In genomic region chr9:20040991-20041606, GRCh38 we compare ENCODE assay signal across 16 cellular contexts.
DNase-seq lines count a peak whose midpoint lies in the region; ATAC-seq and TF ChIP-seq lines count a peak whose summit lies in the region.
"Had no signal": no experiment of that assay in that cellular context is flagged by ENCODE, and none has a peak within 500 bp of the region (broad histone marks: within the 10 kb centered on the region; RNA-seq: fewer than 3 reads in every experiment).

No MANE protein-coding gene starts in this region.

- no peak overlapping the region for H3K27ac ChIP-seq in stomach smooth muscle (ENCODE audit: low read length)
- H3K27ac ChIP-seq: parathyroid adenoma had no signal

- CTCF ChIA-PET in activated CD8-positive, alpha-beta T cell treated with anti-CD3 and anti-CD28 coated beads, Interleukin-2, amount 10 ng/mL, durations not matched to agents 7 days and 5 days (lab: Charles Lee), result interaction anchor here (0.6 to 1.6 kb wide), 3 partner anchors 8 to 94 kb away, joined by 3 read pairs; no protein-coding TSS in a partner anchor
- CTCF ChIA-PET in activated CD8-positive, alpha-beta T cell treated with anti-CD3 and anti-CD28 coated beads for 36 hours (lab: Charles Lee), result interaction anchor here (1.2 kb wide), 1 partner anchor 94 kb away, joined by 3 read pairs; no protein-coding TSS in a partner anchor

- peaks cover 46% of the 10 kb centered on the region for H3K4me1 Mint-ChIP-seq in activated CD8-positive, alpha-beta T cell treated with anti-CD3 and anti-CD28 coated beads, Interleukin-2, amount 10 ng/mL, durations not matched to agents 7 days and 5 days (ENCODE audit: low read depth)
- H3K4me1 Mint-ChIP-seq in activated CD8-positive, alpha-beta T cell treated with anti-CD3 and anti-CD28 coated beads for 36 hours (ENCODE audit: low read depth), result peaks cover 26% of the 10 kb centered on the region

- DNase-seq in activated CD8-positive, alpha-beta T cell treated with anti-CD3 and anti-CD28 coated beads, Interleukin-2, amount 10 ng/mL, durations not matched to agents 7 days and 5 days, result no peak
- DNase-seq in activated CD8-positive, alpha-beta T cell treated with anti-CD3 and anti-CD28 coated beads for 36 hours, result no peak
- peak; percentile 91 for DNase-seq in NCI-H446 treated with DMSO at 0.1 percent for 48 hours (lab: John Stamatoyannopoulos, UW)
- DNase-seq in fibroblast of gingiva (ENCODE audit: low read depth), result peak; percentile 30
- DNase-seq in NCI-H187 (lab: John Stamatoyannopoulos, UW), result no peak
- no peak for DNase-seq in activated effector memory CD4-positive, alpha-beta T cell treated with anti-CD3 and anti-CD28 coated beads, Interleukin-2, amount 50 U/mL, for 16 hours
- DNase-seq in retina, result no peak
- DNase-seq: ACHN; activated naive CD4-positive, alpha-beta T cell treated with anti-CD3 and anti-CD28 coated beads for 36 hours; mesenchymal stem cell; stimulated activated CD4-positive, alpha-beta T cell treated with anti-CD3 and anti-CD28 coated beads, Interleukin-15, amount 100 ng/mL, for 24 hours had no signal

- peaks cover 10% of the 10 kb centered on the region for H3K4me1 ChIP-seq in stomach smooth muscle (ENCODE audit: control insufficient read depth, insufficient read depth, low read length)
- H3K4me1 ChIP-seq: HAP-1, parathyroid adenoma had no signal

- H3K9me3 Mint-ChIP-seq in activated CD8-positive, alpha-beta T cell treated with anti-CD3 and anti-CD28 coated beads, Interleukin-2, amount 10 ng/mL, durations not matched to agents 7 days and 5 days (ENCODE audit: insufficient read depth), result no peaks in the 10 kb centered on the region
- H3K9me3 Mint-ChIP-seq in activated CD8-positive, alpha-beta T cell treated with anti-CD3 and anti-CD28 coated beads for 36 hours, result no peaks in the 10 kb centered on the region
- H3K9me3 Mint-ChIP-seq: activated naive CD4-positive, alpha-beta T cell treated with anti-CD3 and anti-CD28 coated beads for 36 hours had no signal

- H3K27ac Mint-ChIP-seq in activated CD8-positive, alpha-beta T cell treated with anti-CD3 and anti-CD28 coated beads, Interleukin-2, amount 10 ng/mL, durations not matched to agents 7 days and 5 days, result peak overlapping the region; percentile 19
- H3K27ac Mint-ChIP-seq in activated CD8-positive, alpha-beta T cell treated with anti-CD3 and anti-CD28 coated beads for 36 hours, result no peak overlapping the region
- H3K27ac Mint-ChIP-seq: activated naive CD4-positive, alpha-beta T cell treated with anti-CD3 and anti-CD28 coated beads for 36 hours had no signal

- POLR2A ChIA-PET in activated CD8-positive, alpha-beta T cell treated with anti-CD3 and anti-CD28 coated beads, Interleukin-2, amount 10 ng/mL, durations not matched to agents 7 days and 5 days (lab: Charles Lee), result no interaction called here
- POLR2A ChIA-PET in activated CD8-positive, alpha-beta T cell treated with anti-CD3 and anti-CD28 coated beads for 36 hours (lab: Charles Lee), result no interaction called here

- H3K36me3 Mint-ChIP-seq in activated CD8-positive, alpha-beta T cell treated with anti-CD3 and anti-CD28 coated beads, Interleukin-2, amount 10 ng/mL, durations not matched to agents 7 days and 5 days (ENCODE audit: low read depth), result peaks cover 11% of the 10 kb centered on the region
- no peaks in the 10 kb centered on the region for H3K36me3 Mint-ChIP-seq in activated CD8-positive, alpha-beta T cell treated with anti-CD3 and anti-CD28 coated beads for 36 hours (ENCODE audit: low read depth)

- no peak for TF ChIP-seq CTCF in activated CD8-positive, alpha-beta T cell treated with anti-CD3 and anti-CD28 coated beads for 36 hours (IDR thresholded peaks at IDR 0.05)

- intact Hi-C loops in activated CD8-positive, alpha-beta T cell treated with anti-CD3 and anti-CD28 coated beads for 36 hours (cut with micrococcal nuclease), result no loop called here

- peak overlapping the region; percentile 23 to 29 for H3K4me3 ChIP-seq in stomach smooth muscle (ENCODE audit: low read length in 2 of 2)
- H3K4me3 ChIP-seq: HAP-1 had no signal

- H3K36me3 ChIP-seq in stomach smooth muscle (ENCODE audit: control insufficient read depth in 2 of 2, insufficient read depth in 2 of 2, low read length in 2 of 2), result no peaks in the 10 kb centered on the region
- H3K36me3 ChIP-seq: HAP-1 had no signal

- H3K9me3 ChIP-seq in stomach smooth muscle (ENCODE audit: control insufficient read depth in 2 of 2, low read length in 2 of 2), result no peaks in the 10 kb centered on the region
- H3K9me3 ChIP-seq: HAP-1 had no signal

- no peak overlapping the region for H3K9ac ChIP-seq in stomach smooth muscle (ENCODE audit: low read length in 2 of 2)
- H3K9ac ChIP-seq: parathyroid adenoma had no signal

- no peaks in the 10 kb centered on the region for H3K27me3 Mint-ChIP-seq in activated CD8-positive, alpha-beta T cell treated with anti-CD3 and anti-CD28 coated beads, Interleukin-2, amount 10 ng/mL, durations not matched to agents 7 days and 5 days (ENCODE audit: low read depth)
- no peaks in the 10 kb centered on the region for H3K27me3 Mint-ChIP-seq in activated CD8-positive, alpha-beta T cell treated with anti-CD3 and anti-CD28 coated beads for 36 hours

- no peak overlapping the region for H3K4me3 Mint-ChIP-seq in activated CD8-positive, alpha-beta T cell treated with anti-CD3 and anti-CD28 coated beads, Interleukin-2, amount 10 ng/mL, durations not matched to agents 7 days and 5 days
- no peak overlapping the region for H3K4me3 Mint-ChIP-seq in activated CD8-positive, alpha-beta T cell treated with anti-CD3 and anti-CD28 coated beads for 36 hours
- H3K4me3 Mint-ChIP-seq: activated naive CD4-positive, alpha-beta T cell treated with anti-CD3 and anti-CD28 coated beads for 36 hours had no signal

- ATAC-seq in activated CD8-positive, alpha-beta T cell treated with anti-CD3 and anti-CD28 coated beads, Interleukin-2, amount 10 ng/mL, durations not matched to agents 7 days and 5 days, result no peak
- ATAC-seq in activated CD8-positive, alpha-beta T cell treated with anti-CD3 and anti-CD28 coated beads for 36 hours, result no peak
- ATAC-seq: esophagus mucosa, Right ventricle myocardium inferior had no signal

- no peaks in the 10 kb centered on the region for H3K27me3 ChIP-seq in stomach smooth muscle (ENCODE audit: control insufficient read depth in 1 of 2, insufficient read depth in 2 of 2, low read length in 2 of 2)

Comparison
In these comparisons a context has a peak if more than half of its experiments do, and no peak if none do; other contexts are left out.
1. DNase-seq: peak in NCI-H446 treated with DMSO at 0.1 percent for 48 hours (single experiment) and fibroblast of gingiva (single experiment); none in activated CD8-positive, alpha-beta T cell treated with anti-CD3 and anti-CD28 coated beads, Interleukin-2, amount 10 ng/mL, durations not matched to agents 7 days and 5 days (single experiment), activated CD8-positive, alpha-beta T cell treated with anti-CD3 and anti-CD28 coated beads for 36 hours (single experiment), NCI-H187 (0 of 2), activated effector memory CD4-positive, alpha-beta T cell treated with anti-CD3 and anti-CD28 coated beads, Interleukin-2, amount 50 U/mL, for 16 hours (single experiment) and retina (single experiment).